Comparison of ENCODE assay signal across 22 cellular contexts in the genomic region with DNA sequence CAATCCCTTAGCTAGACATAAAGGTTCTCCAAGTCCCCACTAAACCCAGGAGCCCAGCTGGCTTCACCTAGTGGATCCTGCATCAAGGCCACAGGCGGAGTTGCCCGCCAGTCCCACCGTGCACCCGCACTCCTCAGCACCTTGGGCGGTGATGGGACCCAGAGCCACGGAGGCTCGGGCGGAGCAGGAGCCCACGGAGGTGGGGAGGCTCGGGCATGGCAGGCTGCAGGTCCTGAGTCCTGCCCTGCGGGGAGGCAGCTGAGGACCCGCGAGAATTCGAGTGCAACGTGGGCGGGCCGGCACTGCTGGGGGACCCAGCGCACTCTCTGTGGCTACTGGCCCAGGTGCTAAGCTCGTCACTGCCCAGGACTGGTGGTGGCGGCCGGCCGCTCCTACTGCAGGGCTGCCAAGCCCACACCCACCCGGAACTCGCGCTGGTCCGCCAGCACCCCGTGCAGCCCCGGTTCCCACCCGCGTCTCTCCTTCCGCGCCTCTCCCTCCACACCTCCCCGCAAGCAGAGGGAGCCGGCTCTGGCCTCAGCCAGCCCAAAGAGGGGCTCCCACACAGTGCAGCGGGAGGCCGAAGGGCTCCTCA. TPM values are rescaled to one million over a fixed set of nuclear protein-coding genes. Genes with fewer than 3 reads are reported as not detected.
DNase-seq lines count a peak whose midpoint lies in the region; ATAC-seq and TF ChIP-seq lines count a peak whose summit lies in the region.
"Had no signal": no experiment of that assay in that cellular context is flagged by ENCODE, and none has a peak within 500 bp of the region (broad histone marks: within the 10 kb centered on the region; RNA-seq: fewer than 3 reads in every experiment).

No MANE protein-coding gene starts in this region.

- H3K4me1 Mint-ChIP-seq in WTC11 = no peaks in the 10 kb centered on the region; the same call in 1 of the 2 replicates
- H3K4me1 Mint-ChIP-seq in activated CD8-positive, alpha-beta memory T cell treated with anti-CD3 and anti-CD28 coated beads, Interleukin-2, amount 10 ng/mL, durations not matched to agents 7 days and 5 days = peaks cover 23% of the 10 kb centered on the region

- 96% methylated on average over 36 of the region's 36 CpGs for WGBS in aorta, 2 donors
- WGBS in testis, 2 donors = 83 to 88% methylated on average over 6 to 33 of the region's 36 CpGs

- no peak overlapping the region for H3K4me3 Mint-ChIP-seq in WTC11
- H3K4me3 Mint-ChIP-seq in activated CD8-positive, alpha-beta memory T cell treated with anti-CD3 and anti-CD28 coated beads, Interleukin-2, amount 10 ng/mL, durations not matched to agents 7 days and 5 days = no peak overlapping the region
- H3K4me3 Mint-ChIP-seq: CD4-positive, alpha-beta memory T cell had no signal

- peaks cover 20% of the 10 kb centered on the region for H3K9me3 Mint-ChIP-seq in WTC11
- no peaks in the 10 kb centered on the region for H3K9me3 Mint-ChIP-seq in activated CD8-positive, alpha-beta memory T cell treated with anti-CD3 and anti-CD28 coated beads, Interleukin-2, amount 10 ng/mL, durations not matched to agents 7 days and 5 days (ENCODE audit: low read depth)
- H3K9me3 Mint-ChIP-seq: CD4-positive, alpha-beta memory T cell had no signal

- no peak overlapping the region for H3K27ac Mint-ChIP-seq in WTC11
- no peak overlapping the region for H3K27ac Mint-ChIP-seq in activated CD8-positive, alpha-beta memory T cell treated with anti-CD3 and anti-CD28 coated beads, Interleukin-2, amount 10 ng/mL, durations not matched to agents 7 days and 5 days
- H3K27ac Mint-ChIP-seq: CD4-positive, alpha-beta memory T cell had no signal

- 0 out of 2 replicates have a peak, but pooled peaks have one; percentile 20 for ATAC-seq in WTC11
- no peak for ATAC-seq in activated CD8-positive, alpha-beta memory T cell treated with anti-CD3 and anti-CD28 coated beads, Interleukin-2, amount 10 ng/mL, durations not matched to agents 7 days and 5 days
- ATAC-seq in aorta (ENCODE audit: low FRiP score) = peak; percentile 36
- ATAC-seq in GM19463 (IDR thresholded peaks at IDR 0.05; ENCODE audit: unreplicated experiment) = no peak

- H3K27me3 Mint-ChIP-seq in WTC11 (ENCODE audit: low read depth) = peaks cover 7% of the 10 kb centered on the region; the same call in 1 of the 2 replicates
- H3K27me3 Mint-ChIP-seq in activated CD8-positive, alpha-beta memory T cell treated with anti-CD3 and anti-CD28 coated beads, Interleukin-2, amount 10 ng/mL, durations not matched to agents 7 days and 5 days = peaks cover 57% of the 10 kb centered on the region

- H3K36me3 Mint-ChIP-seq in WTC11 = no peaks in the 10 kb centered on the region
- H3K36me3 Mint-ChIP-seq in activated CD8-positive, alpha-beta memory T cell treated with anti-CD3 and anti-CD28 coated beads, Interleukin-2, amount 10 ng/mL, durations not matched to agents 7 days and 5 days = peaks cover 24% of the 10 kb centered on the region
- H3K36me3 Mint-ChIP-seq: CD4-positive, alpha-beta memory T cell had no signal

- intact Hi-C loops in aorta (cut with DNase I) = no loop called here
- intact Hi-C loops in testis (cut with DNase I; ENCODE audit: low total_unique reads) = no loop called here

- H3K27ac ChIP-seq in coronary artery = no peak overlapping the region
- H3K27ac ChIP-seq in aorta (ENCODE audit: low read depth in 1 of 2, low read length in 2 of 2) = no peak overlapping the region
- no peak overlapping the region for H3K27ac ChIP-seq in testis
- H3K27ac ChIP-seq: GM23248 had no signal

- H3K4me1 ChIP-seq in aorta (ENCODE audit: control insufficient read depth in 1 of 2, insufficient read depth in 2 of 2, low read length in 2 of 2) (peaks cover 0 to 2% of the 10 kb centered on the region in 2 donors), testis (peaks cover 8% of the 10 kb centered on the region)

- CTCF ChIA-PET in WTC11 (lab: Charles Lee) = interaction anchor here (1.0 to 1.3 kb wide), 3 partner anchors 23 to 140 kb away, joined by 3 to 4 read pairs (median 3); no protein-coding TSS in a partner anchor
- CTCF ChIA-PET in activated CD8-positive, alpha-beta memory T cell treated with anti-CD3 and anti-CD28 coated beads, Interleukin-2, amount 10 ng/mL, durations not matched to agents 7 days and 5 days (lab: Charles Lee) = no interaction called here

- H3K27me3 ChIP-seq in aorta (ENCODE audit: control insufficient read depth in 1 of 2, insufficient read depth in 2 of 2, low read length in 1 of 2) (no peaks in the 10 kb centered on the region), testis (no peaks in the 10 kb centered on the region)

- H3K9me3 ChIP-seq in aorta (ENCODE audit: control insufficient read depth, low read length) (peaks cover 3% of the 10 kb centered on the region), testis (no peaks in the 10 kb centered on the region)

- H3K4me3 ChIP-seq in coronary artery = no peak overlapping the region
- H3K4me3 ChIP-seq in aorta (ENCODE audit: low read length in 2 of 2) = no peak overlapping the region
- H3K4me3 ChIP-seq in testis = peak overlapping the region in 1 of 2 donors; percentile 44
- H3K4me3 ChIP-seq: GM23248 had no signal

- no peak for TF ChIP-seq CTCF in WTC11 (IDR thresholded peaks at IDR 0.05)
- no peak for TF ChIP-seq CTCF in coronary artery (IDR thresholded peaks at IDR 0.05)
- TF ChIP-seq CTCF in testis (IDR thresholded peaks at IDR 0.05) = no peak

- H3K36me3 ChIP-seq in aorta (ENCODE audit: control insufficient read depth in 1 of 2, insufficient read depth in 2 of 2, low read length in 1 of 2) (no peaks in the 10 kb centered on the region), testis (ENCODE audit: low read depth, missing control alignments) (no peaks in the 10 kb centered on the region)

- DNase-seq in WTC11 (ENCODE audit: low spot score) (no peak), coronary artery (ENCODE audit: low spot score) (peak; percentile 49), aorta (no peak), testis (no peak)
- DNase-seq in activated CD8-positive, alpha-beta memory T cell treated with anti-CD3 and anti-CD28 coated beads, Interleukin-2, amount 10 ng/mL, durations not matched to agents 7 days and 5 days = peak; percentile 19
- DNase-seq: C1 segment of cervical spinal cord; Calu3; CD4-positive, alpha-beta memory T cell; COR-L47; DMS53; DMS79 treated with DMSO at 0.1 percent for 48 hours; GF-D8; GM23248; H7; HCEC 1CT had no signal

- no peak for TF ChIP-seq POLR2A in testis (IDR thresholded peaks at IDR 0.05)

- POLR2A ChIA-PET in WTC11 (lab: Charles Lee) = no interaction called here

TF ChIP-seq in WTC11, 78 proteins besides CTCF, POLR2A, EP300 and RAD21:
- TF ChIP-seq, protein P1, sequence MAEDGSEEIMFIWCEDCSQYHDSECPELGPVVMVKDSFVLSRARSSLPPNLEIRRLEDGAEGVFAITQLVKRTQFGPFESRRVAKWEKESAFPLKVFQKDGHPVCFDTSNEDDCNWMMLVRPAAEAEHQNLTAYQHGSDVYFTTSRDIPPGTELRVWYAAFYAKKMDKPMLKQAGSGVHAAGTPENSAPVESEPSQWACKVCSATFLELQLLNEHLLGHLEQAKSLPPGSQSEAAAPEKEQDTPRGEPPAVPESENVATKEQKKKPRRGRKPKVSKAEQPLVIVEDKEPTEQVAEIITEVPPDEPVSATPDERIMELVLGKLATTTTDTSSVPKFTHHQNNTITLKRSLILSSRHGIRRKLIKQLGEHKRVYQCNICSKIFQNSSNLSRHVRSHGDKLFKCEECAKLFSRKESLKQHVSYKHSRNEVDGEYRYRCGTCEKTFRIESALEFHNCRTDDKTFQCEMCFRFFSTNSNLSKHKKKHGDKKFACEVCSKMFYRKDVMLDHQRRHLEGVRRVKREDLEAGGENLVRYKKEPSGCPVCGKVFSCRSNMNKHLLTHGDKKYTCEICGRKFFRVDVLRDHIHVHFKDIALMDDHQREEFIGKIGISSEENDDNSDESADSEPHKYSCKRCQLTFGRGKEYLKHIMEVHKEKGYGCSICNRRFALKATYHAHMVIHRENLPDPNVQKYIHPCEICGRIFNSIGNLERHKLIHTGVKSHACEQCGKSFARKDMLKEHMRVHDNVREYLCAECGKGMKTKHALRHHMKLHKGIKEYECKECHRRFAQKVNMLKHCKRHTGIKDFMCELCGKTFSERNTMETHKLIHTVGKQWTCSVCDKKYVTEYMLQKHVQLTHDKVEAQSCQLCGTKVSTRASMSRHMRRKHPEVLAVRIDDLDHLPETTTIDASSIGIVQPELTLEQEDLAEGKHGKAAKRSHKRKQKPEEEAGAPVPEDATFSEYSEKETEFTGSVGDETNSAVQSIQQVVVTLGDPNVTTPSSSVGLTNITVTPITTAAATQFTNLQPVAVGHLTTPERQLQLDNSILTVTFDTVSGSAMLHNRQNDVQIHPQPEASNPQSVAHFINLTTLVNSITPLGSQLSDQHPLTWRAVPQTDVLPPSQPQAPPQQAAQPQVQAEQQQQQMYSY (CRISPR knock-in tag; IDR thresholded peaks at IDR 0.05) = no peak
- TF ChIP-seq TP53 (CRISPR knock-in tag; IDR thresholded peaks at IDR 0.05) (no peak), ZBTB21 (CRISPR knock-in tag; IDR thresholded peaks at IDR 0.05; ENCODE audit: borderline replicate concordance) (no peak), ZNF423 (CRISPR knock-in tag; IDR thresholded peaks at IDR 0.05) (no peak)

RNA-seq across cellular contexts. Expression of a gene that starts 31.7 kb away (rescaled TPM):
- not detected in 3 replicates for total RNA-seq in WTC11 (2021)
- 1 to 10 TPM in 1 of 2 experiments, under 1 TPM in 1; 0.44 to 1.2 TPM for total RNA-seq in activated CD8-positive, alpha-beta memory T cell treated with anti-CD3 and anti-CD28 coated beads, Interleukin-2, amount 10 ng/mL, durations not matched to agents 7 days and 5 days
- not detected for total RNA-seq in aorta
- polyA plus RNA-seq in aorta = not detected
- 100 to 1,000 TPM in 1 of 2 donors, 10 to 100 TPM in 1; 18.6 to 127 TPM for total RNA-seq in testis
- 211 TPM for polyA plus RNA-seq in testis (ENCODE audit: insufficient read depth, low read depth, low replicate concordance)
- total RNA-seq: A172; A673; Calu3; CD4-positive, alpha-beta memory T cell; Daoy; G401; GM23248; H1; H7 had no signal
- polyA plus RNA-seq: BJ; CD4-positive, alpha-beta memory T cell; GM23248; H1 had no signal

RNA-seq across cellular contexts. Expression of a gene that starts 39.2 kb away (rescaled TPM):
- total RNA-seq in WTC11 (2021) = not detected in 3 replicates
- 10 to 100 TPM; 42.1 to 58.8 TPM for total RNA-seq in activated CD8-positive, alpha-beta memory T cell treated with anti-CD3 and anti-CD28 coated beads, Interleukin-2, amount 10 ng/mL, durations not matched to agents 7 days and 5 days
- total RNA-seq in aorta = under 1 TPM in 1 of 2 donors, not detected in 1; 0.18 TPM
- polyA plus RNA-seq in aorta = not detected
- 10 to 100 TPM; 10.9 to 14.7 TPM for total RNA-seq in testis
- 12.3 TPM for polyA plus RNA-seq in testis (ENCODE audit: insufficient read depth, low read depth, low replicate concordance)
- total RNA-seq: Calu3, Daoy, G401, GM23248, H1, H7 had no signal
- polyA plus RNA-seq: BJ, H1 had no signal

Comparison
In these comparisons a context has a peak if more than half of its experiments do, and no peak if none do; other contexts are left out.
1. ATAC-seq: peak in WTC11 (single experiment) and aorta (single experiment); none in activated CD8-positive, alpha-beta memory T cell treated with anti-CD3 and anti-CD28 coated beads, Interleukin-2, amount 10 ng/mL, durations not matched to agents 7 days and 5 days (single experiment) and GM19463 (single experiment).
2. DNase-seq: peak in activated CD8-positive, alpha-beta memory T cell treated with anti-CD3 and anti-CD28 coated beads, Interleukin-2, amount 10 ng/mL, durations not matched to agents 7 days and 5 days (single experiment) and coronary artery (single experiment); none in WTC11 (single experiment), aorta (0 of 2) and testis (single experiment).
3. RNA of a gene that starts 31.7 kb away (total RNA-seq): 18.6 to 127 TPM in testis; 0.44 to 1.2 TPM in activated CD8-positive, alpha-beta memory T cell treated with anti-CD3 and anti-CD28 coated beads, Interleukin-2, amount 10 ng/mL, durations not matched to agents 7 days and 5 days, not detected in WTC11 and not detected in aorta; every median in the first group is over 4 times any median in the second.
4. RNA of a gene that starts 39.2 kb away (total RNA-seq): 42.1 to 58.8 TPM in activated CD8-positive, alpha-beta memory T cell treated with anti-CD3 and anti-CD28 coated beads, Interleukin-2, amount 10 ng/mL, durations not matched to agents 7 days and 5 days and 10.9 to 14.7 TPM in testis; 0.18 TPM in aorta and not detected in WTC11; every median in the first group is over 10 times any median in the second.